In genomic region chr13:102311901-102312300, GRCh38 we compare ENCODE assay signal across 14 cellular contexts.
A peak's percentile ranks its signal among the peaks of the same experiment; 100 is the strongest.
DNase-seq lines count a peak whose midpoint lies in the region; ATAC-seq and TF ChIP-seq lines count a peak whose summit lies in the region.
"Had no signal": no experiment of that assay in that cellular context is flagged by ENCODE, and none has a peak within 500 bp of the region (broad histone marks: within the 10 kb centered on the region; RNA-seq: fewer than 3 reads in every experiment).

No MANE protein-coding gene starts in this region.

- TF ChIP-seq CTCF in esophagus squamous epithelium (IDR thresholded peaks at IDR 0.05) (no peak), body of pancreas (IDR thresholded peaks at IDR 0.05) (no peak)

- ATAC-seq in GM18508 (IDR thresholded peaks at IDR 0.05; ENCODE audit: insufficient read depth, unreplicated experiment) (peak; percentile 79), GM19463 (IDR thresholded peaks at IDR 0.05; ENCODE audit: unreplicated experiment) (peak; percentile 74), HG03095 (IDR thresholded peaks at IDR 0.05; ENCODE audit: unreplicated experiment) (peak; percentile 85), body of pancreas (no peak), HG02610 (IDR thresholded peaks at IDR 0.05; ENCODE audit: unreplicated experiment) (no peak)

- H3K9me3 ChIP-seq in esophagus squamous epithelium (no peaks in the 10 kb centered on the region), body of pancreas (no peaks in the 10 kb centered on the region)
- H3K9me3 ChIP-seq: neutrophil, SJCRH30 had no signal

- H3K27ac ChIP-seq in esophagus squamous epithelium = peak overlapping the region in 3 of 4 donors; percentile 32 to 47 (median 45)
- no peak overlapping the region for H3K27ac ChIP-seq in body of pancreas
- H3K27ac ChIP-seq: C4-2B, KMS-11, neutrophil, SJCRH30, skin epidermis had no signal

- H3K27me3 ChIP-seq in esophagus squamous epithelium (no peaks in the 10 kb centered on the region), body of pancreas (no peaks in the 10 kb centered on the region)
- H3K27me3 ChIP-seq: neutrophil, SJCRH30 had no signal

- DNase-seq in esophagus squamous epithelium (lab: John Stamatoyannopoulos, UW) (no peak), NCI-H524 treated with DMSO at 0.1 percent for 48 hours (lab: John Stamatoyannopoulos, UW) (no peak), body of pancreas (no peak)
- DNase-seq in activated CD8-positive, alpha-beta memory T cell treated with anti-CD3 and anti-CD28 coated beads for 24 hours = no peak
- DNase-seq: NCI-H774, SJCRH30 had no signal

- WGBS in esophagus squamous epithelium, 2 donors = 55 to 74% methylated on average over 3 of the region's 3 CpGs
- WGBS in body of pancreas, 2 donors = 61 to 64% methylated on average over 3 of the region's 3 CpGs

- H3K36me3 ChIP-seq in esophagus squamous epithelium (no peaks in the 10 kb centered on the region), body of pancreas (replicated peaks in 1 of 2; ENCODE audit: insufficient read depth in 1 of 2, low read depth in 2 of 2) (no peaks in the 10 kb centered on the region)
- H3K36me3 ChIP-seq: neutrophil, SJCRH30 had no signal

- H3K4me1 ChIP-seq in esophagus squamous epithelium = peaks cover 0 to 26% (median 6%) of the 10 kb centered on the region in 3 donors
- H3K4me1 ChIP-seq in body of pancreas = no peaks in the 10 kb centered on the region
- H3K4me1 ChIP-seq: SJCRH30 had no signal

- TF ChIP-seq POLR2A in esophagus squamous epithelium (IDR thresholded peaks at IDR 0.05) (no peak), body of pancreas (IDR thresholded peaks at IDR 0.05) (no peak)

- H3K4me3 ChIP-seq in esophagus squamous epithelium (no peak overlapping the region), body of pancreas (no peak overlapping the region)
- H3K4me3 ChIP-seq: SJCRH30, skin epidermis had no signal

- intact Hi-C loops in esophagus squamous epithelium (cut with DNase I) (no loop called here), body of pancreas (cut with DNase I) (no loop called here)

Comparison
In these comparisons a context has a peak if more than half of its experiments do, and no peak if none do; other contexts are left out.
1. ATAC-seq: peak in GM18508 (single experiment), GM19463 (single experiment) and HG03095 (single experiment); none in body of pancreas (single experiment) and HG02610 (single experiment).
2. H3K27ac ChIP-seq: peak in esophagus squamous epithelium (3 of 4); none in body of pancreas (0 of 4).